In genomic region chr19:30046522-30046921, GRCh38 we compare ENCODE assay signal across 9 cellular contexts.
DNase-seq lines count a peak whose midpoint lies in the region; ATAC-seq and TF ChIP-seq lines count a peak whose summit lies in the region.
"Had no signal": no experiment of that assay in that cellular context is flagged by ENCODE, and none has a peak within 500 bp of the region (broad histone marks: within the 10 kb centered on the region; RNA-seq: fewer than 3 reads in every experiment).

No MANE protein-coding gene starts in this region.

- no peak overlapping the region for H3K4me3 ChIP-seq in WERI-Rb-1 (ENCODE audit: low read depth, low read length)
- H3K4me3 ChIP-seq: skin epidermis had no signal

- H3K27me3 ChIP-seq in WERI-Rb-1 (ENCODE audit: insufficient read depth, low read depth, severe bottlenecking): no peaks in the 10 kb centered on the region

- DNase-seq in activated CD4-positive, alpha-beta T cell treated with anti-CD3 and anti-CD28 coated beads, Interleukin-2, amount 10 ng/mL, durations not matched to agents 24 days and 14 days: peak; percentile 53
- DNase-seq in activated CD4-positive, alpha-beta T cell treated with anti-CD3 and anti-CD28 coated beads, Interleukin-2, amount 50 U/mL, for 4 hours: no peak
- DNase-seq in WERI-Rb-1: no peak
- peak; percentile 43 for DNase-seq in midbrain (lab: John Stamatoyannopoulos, UW)
- DNase-seq in NCI-H2029 treated with DMSO at 0.1 percent for 48 hours (lab: John Stamatoyannopoulos, UW): no peak
- no peak for DNase-seq in stimulated activated CD4-positive, alpha-beta T cell treated with anti-CD3 and anti-CD28 coated beads, Interleukin-1b, Interleukin-23, amount 100 ng/mL, for 48 hours

- H3K27ac ChIP-seq in WERI-Rb-1: no peak overlapping the region
- H3K27ac ChIP-seq: skin epidermis had no signal

- no peak overlapping the region for H3K4me3 Mint-ChIP-seq in activated CD4-positive, alpha-beta T cell treated with anti-CD3 and anti-CD28 coated beads, Interleukin-2, amount 10 ng/mL, durations not matched to agents 24 days and 14 days

- TF ChIP-seq CTCF in WERI-Rb-1 (IDR thresholded peaks at IDR 0.05; ENCODE audit: low read depth, low read length): peak; percentile 53

- H3K27ac Mint-ChIP-seq in activated CD4-positive, alpha-beta T cell treated with anti-CD3 and anti-CD28 coated beads, Interleukin-2, amount 10 ng/mL, durations not matched to agents 24 days and 14 days: no peak overlapping the region

- peak; percentile 62 for ATAC-seq in HG03175 (IDR thresholded peaks at IDR 0.05; ENCODE audit: unreplicated experiment)
- ATAC-seq in GM18870 (IDR thresholded peaks at IDR 0.05; ENCODE audit: unreplicated experiment): no peak

- H3K36me3 Mint-ChIP-seq in activated CD4-positive, alpha-beta T cell treated with anti-CD3 and anti-CD28 coated beads, Interleukin-2, amount 10 ng/mL, durations not matched to agents 24 days and 14 days (ENCODE audit: low read depth): peaks cover 3% of the 10 kb centered on the region

- no peaks in the 10 kb centered on the region for H3K27me3 Mint-ChIP-seq in activated CD4-positive, alpha-beta T cell treated with anti-CD3 and anti-CD28 coated beads, Interleukin-2, amount 10 ng/mL, durations not matched to agents 24 days and 14 days

- no peaks in the 10 kb centered on the region for H3K9me3 ChIP-seq in WERI-Rb-1 (ENCODE audit: severe bottlenecking)

- H3K36me3 ChIP-seq in WERI-Rb-1: no peaks in the 10 kb centered on the region

- intact Hi-C loops in activated CD4-positive, alpha-beta T cell treated with anti-CD3 and anti-CD28 coated beads, Interleukin-2, amount 10 ng/mL, durations not matched to agents 24 days and 14 days (cut with micrococcal nuclease): no loop called here

- H3K4me1 Mint-ChIP-seq in activated CD4-positive, alpha-beta T cell treated with anti-CD3 and anti-CD28 coated beads, Interleukin-2, amount 10 ng/mL, durations not matched to agents 24 days and 14 days: no peaks in the 10 kb centered on the region

- H3K9me3 Mint-ChIP-seq in activated CD4-positive, alpha-beta T cell treated with anti-CD3 and anti-CD28 coated beads, Interleukin-2, amount 10 ng/mL, durations not matched to agents 24 days and 14 days: no peaks in the 10 kb centered on the region

Comparison
In these comparisons a context has a peak if more than half of its experiments do, and no peak if none do; other contexts are left out.
1. DNase-seq: peak in activated CD4-positive, alpha-beta T cell treated with anti-CD3 and anti-CD28 coated beads, Interleukin-2, amount 10 ng/mL, durations not matched to agents 24 days and 14 days (single experiment) and midbrain (single experiment); none in activated CD4-positive, alpha-beta T cell treated with anti-CD3 and anti-CD28 coated beads, Interleukin-2, amount 50 U/mL, for 4 hours (0 of 2), WERI-Rb-1 (single experiment), NCI-H2029 treated with DMSO at 0.1 percent for 48 hours (single experiment) and stimulated activated CD4-positive, alpha-beta T cell treated with anti-CD3 and anti-CD28 coated beads, Interleukin-1b, Interleukin-23, amount 100 ng/mL, for 48 hours (single experiment).